ENCODE assay signal across 8 cellular contexts in genomic region chr5:95859327-95860060, GRCh38. TPM values are rescaled to one million over a fixed set of nuclear protein-coding genes. Genes with fewer than 3 reads are reported as not detected.
DNase-seq lines count a peak whose midpoint lies in the region; ATAC-seq and TF ChIP-seq lines count a peak whose summit lies in the region.

No MANE protein-coding gene starts in this region.

- TF ChIP-seq EP300 in neural cell (conservative IDR thresholded peaks at IDR 0.05; ENCODE audit: poor library complexity, severe bottlenecking) = no peak

- no peaks in the 10 kb centered on the region for H3K36me3 ChIP-seq in BLaER1
- no peaks in the 10 kb centered on the region for H3K36me3 ChIP-seq in neural cell (ENCODE audit: insufficient read depth, low read length)

- no peak overlapping the region for H2AFZ ChIP-seq in neural cell (ENCODE audit: low read depth, low read length)

- 0 out of 2 replicates have a peak overlapping the region, but pooled peaks have one; percentile 3 for H3K9ac ChIP-seq in BLaER1
- H3K9ac ChIP-seq in neural cell (ENCODE audit: low read length) = peak overlapping the region; percentile 47

- peak; percentile 39 for DNase-seq in NCI-H526 treated with DMSO at 0.1 percent for 48 hours (lab: John Stamatoyannopoulos, UW)
- no peak for DNase-seq in coronary artery (ENCODE audit: low spot score)
- no peak for DNase-seq in GM10266 (ENCODE audit: extremely low spot score)
- DNase-seq in NCI-H2171 (lab: John Stamatoyannopoulos, UW) = no peak
- no peak for DNase-seq in middle frontal gyrus (ENCODE audit: extremely low spot score, low spot score)
- DNase-seq in sciatic nerve (ENCODE audit: low spot score) = no peak

- H3K4me1 ChIP-seq in BLaER1 = peaks cover 74% of the 10 kb centered on the region

- TF ChIP-seq RAD21 in neural cell (conservative IDR thresholded peaks at IDR 0.05) = no peak

- H3K4me3 ChIP-seq in BLaER1 (no peak overlapping the region; the same call in 1 of the 2 replicates), coronary artery (peak overlapping the region; percentile 57), neural cell (ENCODE audit: low read length) (peak overlapping the region; percentile 52)

- TF ChIP-seq CTCF in coronary artery (IDR thresholded peaks at IDR 0.05) = no peak
- TF ChIP-seq CTCF in neural cell (IDR thresholded peaks at IDR 0.05; ENCODE audit: poor library complexity, severe bottlenecking) = no peak
- TF ChIP-seq CTCF in GM10266 (IDR thresholded peaks at IDR 0.05; ENCODE audit: control insufficient read depth, insufficient read depth, low read depth, missing control alignments) = no peak

- H3F3A ChIP-seq in neural cell (ENCODE audit: insufficient read depth, low read length, poor library complexity, severe bottlenecking) = no peaks in the 10 kb centered on the region

- no peaks in the 10 kb centered on the region for H4K20me1 ChIP-seq in BLaER1
- H4K20me1 ChIP-seq in neural cell (ENCODE audit: insufficient read depth) = no peaks in the 10 kb centered on the region

- no peaks in the 10 kb centered on the region for H3K79me2 ChIP-seq in neural cell (replicated peaks; ENCODE audit: insufficient read depth, low read length)

- intact Hi-C loops in sciatic nerve (cut with DNase I) = loop anchor here (5.0 kb wide), 1 partner anchor 478 kb away; no protein-coding TSS in a partner anchor

- H3K9me3 ChIP-seq in BLaER1 = no peaks in the 10 kb centered on the region
- H3K9me3 ChIP-seq in neural cell (ENCODE audit: low read length) = no peaks in the 10 kb centered on the region

- no peaks in the 10 kb centered on the region for H3K9me2 ChIP-seq in neural cell (ENCODE audit: insufficient read depth, low read length)

- H3K27me3 ChIP-seq in BLaER1 = no peaks in the 10 kb centered on the region
- H3K27me3 ChIP-seq in neural cell (ENCODE audit: insufficient read depth, low read depth, low read length) = no peaks in the 10 kb centered on the region

- no peak for ATAC-seq in sciatic nerve

- peak overlapping the region; percentile 80 for H3K4me2 ChIP-seq in BLaER1
- H3K4me2 ChIP-seq in neural cell (ENCODE audit: low read length) = peak overlapping the region; percentile 40

- H3K27ac ChIP-seq in BLaER1 (peak overlapping the region; percentile 43; the same call in 1 of the 2 replicates), coronary artery (peak overlapping the region; percentile 87 to 92), neural cell (ENCODE audit: low read length) (peak overlapping the region; percentile 61)

TF ChIP-seq in neural cell, 6 proteins besides CTCF, POLR2A, EP300 and RAD21:
- TF ChIP-seq SMC3 (conservative IDR thresholded peaks at IDR 0.05; ENCODE audit: poor library complexity) (no peak), EZH2 (IDR thresholded peaks at IDR 0.05; ENCODE audit: borderline replicate concordance, insufficient read depth, low read length, poor library complexity, severe bottlenecking) (no peak), REST (IDR thresholded peaks at IDR 0.05; ENCODE audit: borderline replicate concordance) (no peak), MXI1 (conservative IDR thresholded peaks at IDR 0.05; ENCODE audit: poor library complexity, severe bottlenecking) (no peak), POLR2AphosphoS5 (IDR thresholded peaks at IDR 0.05) (no peak), TAF1 (IDR thresholded peaks at IDR 0.05; ENCODE audit: low read depth) (no peak)
TF ChIP-seq in neural cell: peak in this region for 0.

RNA-seq across cellular contexts. Expression of gene GLRX, which starts 37.0 kb away (rescaled TPM):
- polyA plus RNA-seq in neural cell = 50.9 and 54.0 TPM in 2 replicates
- polyA minus RNA-seq in neural cell = 14.9 and 24.2 TPM in 2 replicates
- 22.2 TPM for total RNA-seq in sciatic nerve
